ENCODE assay signal across 8 cellular contexts in the genomic region with DNA sequence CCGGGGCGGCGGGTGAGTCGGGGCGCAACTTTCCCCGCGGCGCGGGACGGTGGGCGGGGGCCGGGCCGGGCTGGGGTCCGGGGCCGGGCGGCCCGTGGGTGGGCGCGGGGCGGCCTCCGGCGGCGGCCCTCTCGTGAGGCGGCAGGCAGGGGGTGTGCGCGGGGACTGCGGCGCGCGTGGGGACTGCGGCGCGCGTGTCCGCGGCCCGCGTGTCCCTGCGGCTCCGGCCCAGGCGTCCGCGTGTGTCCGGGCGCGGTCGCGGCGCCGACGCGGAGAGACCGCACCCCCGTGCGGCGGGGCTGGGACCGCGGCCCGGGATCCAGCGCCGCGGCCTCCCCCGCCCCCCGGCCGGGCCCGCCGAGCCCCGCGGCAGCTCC. TPM values are rescaled to one million over a fixed set of nuclear protein-coding genes. Genes with fewer than 3 reads are reported as not detected.
A peak's percentile ranks its signal among the peaks of the same experiment; 100 is the strongest.
DNase-seq lines count a peak whose midpoint lies in the region; ATAC-seq, FAIRE-seq and TF ChIP-seq lines count a peak whose summit lies in the region.

No MANE protein-coding gene starts in this region.

- no peaks in the 10 kb centered on the region for H3K9me3 Mint-ChIP-seq in endothelial cell (ENCODE audit: unreplicated experiment)

- intact Hi-C loops in dorsolateral prefrontal cortex (cut with DNase I): loop anchor here (2.0 to 10.0 kb wide), 8 partner anchors 230 to 564 kb away; partner anchors contain the start of genes CHCHD6 (in 1 of the 2), CHST13 (in 1 of the 2) and ZXDC (in 1 of the 2)

- H3K4me3 ChIP-seq in dorsolateral prefrontal cortex: peak overlapping the region in 56 of 59 donors; percentile 59 to 91 (median 80)
- H3K4me3 ChIP-seq in osteoblast (ENCODE audit: insufficient read depth, low read length): peak overlapping the region; percentile 83

- TF ChIP-seq CTCF in dorsolateral prefrontal cortex (IDR thresholded peaks at IDR 0.05 in 54 of 56, conservative IDR thresholded peaks at IDR 0.05 in 2 of 56; ENCODE audit: low read depth in 1 of 56, partially characterized antibody in 56 of 56) (no peak), osteoblast (IDR thresholded peaks at IDR 0.05; ENCODE audit: extremely low read depth, low read depth, low read length) (no peak), endothelial cell (IDR thresholded peaks at IDR 0.05; ENCODE audit: unreplicated experiment) (no peak)

- H3K27ac Mint-ChIP-seq in endothelial cell (ENCODE audit: unreplicated experiment): no peak overlapping the region

- peaks cover 23% of the 10 kb centered on the region for H3K4me1 ChIP-seq in osteoblast (ENCODE audit: insufficient read depth, low read length)

- H3K4me3 Mint-ChIP-seq in endothelial cell (ENCODE audit: unreplicated experiment): no peak overlapping the region

- TF ChIP-seq POLR2A in GM12891 (IDR thresholded peaks at IDR 0.05; ENCODE audit: low read depth, low read length): no peak

- H3K27me3 ChIP-seq in dorsolateral prefrontal cortex: no peaks in the 10 kb centered on the region
- H3K27me3 ChIP-seq in osteoblast (ENCODE audit: insufficient read depth, low read length): no peaks in the 10 kb centered on the region

- peak; percentile 28 for FAIRE-seq in GM12891 (lab: Jason Lieb, UNC)

- DNase-seq in GM12891 (ENCODE audit: insufficient read length, low spot score) (no peak), dorsolateral prefrontal cortex (no peak), osteoblast (ENCODE audit: insufficient read length, low spot score, missing footprints) (peak; percentile 97), amygdala (lab: John Stamatoyannopoulos, UW) (no peak), endothelial cell (ENCODE audit: low spot score) (no peak)
- no peak for DNase-seq in activated CD4-positive, alpha-beta T cell treated with anti-CD3 and anti-CD28 coated beads for 48 hours

- H2AFZ ChIP-seq in osteoblast (ENCODE audit: low read length): no peak overlapping the region

- no peak overlapping the region for H3K4me2 ChIP-seq in osteoblast (ENCODE audit: insufficient read depth, low read length)

- H3K79me2 ChIP-seq in osteoblast (ENCODE audit: insufficient read depth, low read length): peaks cover 48% of the 10 kb centered on the region

- peak overlapping the region in 1 of 59 donors; percentile 62 for H3K27ac ChIP-seq in dorsolateral prefrontal cortex
- H3K27ac ChIP-seq in osteoblast (ENCODE audit: low read depth, low read length): no peak overlapping the region

- peak; percentile 10 for ATAC-seq in HG03354 (IDR thresholded peaks at IDR 0.05; ENCODE audit: poor library complexity, severe bottlenecking, unreplicated experiment)
- ATAC-seq in activated CD4-positive, CD25-positive, alpha-beta regulatory T cell treated with anti-CD3 and anti-CD28 coated beads, Interleukin-2, amount 50 U/mL, for 24 hours: no peak

- no peaks in the 10 kb centered on the region for H3K36me3 Mint-ChIP-seq in endothelial cell (ENCODE audit: low read depth, unreplicated experiment)

- H3K4me1 Mint-ChIP-seq in endothelial cell (ENCODE audit: unreplicated experiment): peaks cover 4% of the 10 kb centered on the region

- H3K27me3 Mint-ChIP-seq in endothelial cell (ENCODE audit: unreplicated experiment): peaks cover 12% of the 10 kb centered on the region

- H3K36me3 ChIP-seq in osteoblast (ENCODE audit: insufficient read depth, low read length): no peaks in the 10 kb centered on the region

- H4K20me1 ChIP-seq in osteoblast (ENCODE audit: insufficient read depth, low read length): peaks cover 43% of the 10 kb centered on the region

- no peaks in the 10 kb centered on the region for H3K9me3 ChIP-seq in osteoblast (ENCODE audit: low read depth, low read length)

TF ChIP-seq in GM12891, 5 proteins besides CTCF, POLR2A, EP300 and RAD21:
- TF ChIP-seq PAX5 (IDR thresholded peaks at IDR 0.05; ENCODE audit: insufficient read depth, low read length, severe bottlenecking) (no peak), POLR2AphosphoS5 (IDR thresholded peaks at IDR 0.05; ENCODE audit: low read depth, low read length) (no peak), POU2F2 (IDR thresholded peaks at IDR 0.05; ENCODE audit: low read depth, low read length) (no peak), SPI1 (IDR thresholded peaks at IDR 0.05; ENCODE audit: low read depth, low read length) (no peak), TAF1 (IDR thresholded peaks at IDR 0.05; ENCODE audit: low read depth, low read length) (no peak)

RNA-seq across cellular contexts. Expression of gene PLXNA1, which starts 0.3 kb away (rescaled TPM):
- polyA plus RNA-seq in GM12891 (2012; ENCODE audit: low read depth, missing spikeins): 3.7 TPM
- 10 to 100 TPM; 28.6 to 94.1 (median 62.9) TPM for total RNA-seq in dorsolateral prefrontal cortex
- total RNA-seq in osteoblast: 91.3 and 107 TPM in 2 replicates
- total RNA-seq in endothelial cell (ENCODE audit: unreplicated experiment): 31.8 TPM
